Comparison of ENCODE assay signal across 13 cellular contexts in genomic region chr15:98914626-98915025, GRCh38.
DNase-seq lines count a peak whose midpoint lies in the region; ATAC-seq and TF ChIP-seq lines count a peak whose summit lies in the region.
"Had no signal": no experiment of that assay in that cellular context is flagged by ENCODE, and none has a peak within 500 bp of the region (broad histone marks: within the 10 kb centered on the region; RNA-seq: fewer than 3 reads in every experiment).

No MANE protein-coding gene starts in this region.

- CTCF ChIA-PET in IMR-90 (lab: Yijun Ruan, JAX): interaction anchor here (0.9 kb wide), 1 partner anchor 395 kb away, joined by 3 read pairs; no protein-coding TSS in a partner anchor

- H3K23ac ChIP-seq in IMR-90 (ENCODE audit: low read depth, low read length): peak overlapping the region; percentile 80; the same call in 1 of the 2 replicates

- H3K36me3 ChIP-seq in IMR-90 (ENCODE audit: control insufficient read depth, insufficient read depth, low read length) (peaks cover 66% of the 10 kb centered on the region), neutrophil (peaks cover 100% of the 10 kb centered on the region)

- no peak overlapping the region for H4K5ac ChIP-seq in IMR-90 (ENCODE audit: low read depth, low read length)

- TF ChIP-seq RAD21 in IMR-90 (IDR thresholded peaks at IDR 0.05; ENCODE audit: low read length): peak; percentile 31; the same call in 1 of the 2 replicates

- no peak overlapping the region for H2AFZ ChIP-seq in IMR-90 (replicated peaks; ENCODE audit: low read length, poor library complexity)

- H2BK15ac ChIP-seq in IMR-90 (ENCODE audit: low read depth, low read length): 0 out of 3 replicates have a peak overlapping the region, but pooled peaks have one; percentile 49

- no TSS peak for BruUV-seq in IMR-90 (replicated peaks; lab: Mats Ljungman, UMichigan)

- H2AK5ac ChIP-seq in IMR-90 (ENCODE audit: low read depth, low read length): no peak overlapping the region; the same call in 1 of the 2 replicates

- WGBS in IMR-90 (ENCODE audit: extremely low coverage in 2 of 2, insufficient read length in 1 of 2), 2 experiments: no CpG with 5 or more reads among the region's 7 CpGs

- H2AK9ac ChIP-seq in IMR-90 (replicated peaks; ENCODE audit: low read depth, low read length, poor library complexity): peak overlapping the region; percentile 92

- in situ Hi-C loops in IMR-90 (cut with MboI; ENCODE audit: low sequenced_read_pairs): loop anchor here (25.0 kb wide), 1 partner anchor 127 kb away; no protein-coding TSS in a partner anchor

- H3K27ac ChIP-seq in IMR-90 (ENCODE audit: insufficient read depth, low read length): peak overlapping the region; percentile 65; the same call in 1 of the 2 replicates
- H3K27ac ChIP-seq in coronary artery: peak overlapping the region; percentile 54 to 80
- peak overlapping the region; percentile 59 for H3K27ac ChIP-seq in neutrophil
- H3K27ac ChIP-seq: gastrocnemius medialis had no signal

- no peak overlapping the region for H3K4me3 ChIP-seq in AG09309 (ENCODE audit: control insufficient read depth, low read depth, low read length)
- no peak overlapping the region for H3K4me3 ChIP-seq in IMR-90 (ENCODE audit: insufficient read depth, low read depth, low read length)
- no peak overlapping the region for H3K4me3 ChIP-seq in coronary artery
- H3K4me3 ChIP-seq in neutrophil (ENCODE audit: low read depth in 1 of 2, low read length in 1 of 2): no peak overlapping the region
- H3K4me3 ChIP-seq: gastrocnemius medialis had no signal

- peak overlapping the region; percentile 81 for H3K56ac ChIP-seq in IMR-90 (ENCODE audit: extremely low read depth, insufficient read depth, low read length)

- peak overlapping the region in 1 of 2 experiments; percentile 75; a peak in 1 of 4 replicates for H4K8ac ChIP-seq in IMR-90 (ENCODE audit: low read depth in 2 of 2, low read length in 2 of 2)

- 0 out of 2 replicates have a peak, but pooled peaks cover 4% of the 10 kb centered on the region for H4K20me1 ChIP-seq in IMR-90 (ENCODE audit: insufficient read depth, low read length)

- peak overlapping the region; percentile 94 for H2BK20ac ChIP-seq in IMR-90 (ENCODE audit: low read depth, low read length)

- H2BK120ac ChIP-seq in IMR-90 (ENCODE audit: low read depth, low read length): peak overlapping the region; percentile 94

- H4K91ac ChIP-seq in IMR-90 (ENCODE audit: insufficient read depth, low read depth, low read length): peak overlapping the region; percentile 86; the same call in 1 of the 2 replicates

- H3K27me3 ChIP-seq in IMR-90 (ENCODE audit: control insufficient read depth, insufficient read depth, low read length) (no peaks in the 10 kb centered on the region), neutrophil (no peaks in the 10 kb centered on the region)
- H3K27me3 ChIP-seq: gastrocnemius medialis had no signal

- peaks cover 50 to 79% of the 10 kb centered on the region in 2 experiments for H3K79me1 ChIP-seq in IMR-90 (ENCODE audit: low read depth in 1 of 2, low read length in 2 of 2)

- dilution Hi-C loops in IMR-90 (cut with HindIII; ENCODE audit: low sequenced_read_pairs, unreplicated experiment): no loop called here

- TF ChIP-seq CTCF in AG09309 (IDR thresholded peaks at IDR 0.05; ENCODE audit: control insufficient read depth, insufficient read depth, low read depth, low read length, missing control alignments) (no peak), IMR-90 (conservative IDR thresholded peaks at IDR 0.05; ENCODE audit: low read depth, low read length) (peak; percentile 15; the same call in 1 of the 2 replicates), coronary artery (IDR thresholded peaks at IDR 0.05) (no peak), neutrophil (IDR thresholded peaks at IDR 0.05) (no peak)

- ATAC-seq in IMR-90 (ENCODE audit: low read depth) (peak; percentile 92), GM19463 (IDR thresholded peaks at IDR 0.05; ENCODE audit: unreplicated experiment) (no peak), HG02588 (IDR thresholded peaks at IDR 0.05; ENCODE audit: unreplicated experiment) (no peak), GM19395 (IDR thresholded peaks at IDR 0.05; ENCODE audit: unreplicated experiment) (no peak)
- ATAC-seq: activated CD4-positive, CD25-positive, alpha-beta regulatory T cell treated with anti-CD3 and anti-CD28 coated beads, Interleukin-2, amount 50 U/mL, for 24 hours; gastrocnemius medialis; HCT116 had no signal

- TF ChIP-seq POLR2A in IMR-90 (IDR thresholded peaks at IDR 0.05; ENCODE audit: low read depth, low read length): no peak

- POLR2A ChIA-PET in IMR-90 (lab: Charles Lee; ENCODE audit: unreplicated experiment): interaction anchor here (0.7 kb wide), 1 partner anchor 413 kb away, joined by 3 read pairs; no protein-coding TSS in a partner anchor

- H3K4me2 ChIP-seq in IMR-90 (ENCODE audit: low read depth, low read length): peak overlapping the region; percentile 30; the same call in 1 of the 2 replicates

- H3K9ac ChIP-seq in IMR-90 (ENCODE audit: low read depth, low read length): no peak overlapping the region

- no peak overlapping the region; the same call in 1 of the 2 replicates for H3K18ac ChIP-seq in IMR-90 (ENCODE audit: low read depth, low read length)

- no peaks in the 10 kb centered on the region for H3K9me3 ChIP-seq in IMR-90 (ENCODE audit: control insufficient read depth, insufficient read depth, low read length)
- no peaks in the 10 kb centered on the region for H3K9me3 ChIP-seq in neutrophil
- H3K9me3 ChIP-seq: gastrocnemius medialis had no signal

- H3K4me1 ChIP-seq in IMR-90 (ENCODE audit: control insufficient read depth, insufficient read depth, low read length): peaks cover 14% of the 10 kb centered on the region
- H3K4me1 ChIP-seq in neutrophil (ENCODE audit: control insufficient read depth in 1 of 2, insufficient read depth in 1 of 2, low read depth in 1 of 2, low read length in 1 of 2): peaks cover 12 to 13% of the 10 kb centered on the region in 2 experiments
- H3K4me1 ChIP-seq: gastrocnemius medialis had no signal

- peak overlapping the region; percentile 68 for H3K14ac ChIP-seq in IMR-90 (replicated peaks; ENCODE audit: low read depth, low read length)

- peaks cover 23% of the 10 kb centered on the region for H3K9me1 ChIP-seq in IMR-90 (ENCODE audit: insufficient read depth, low read length)

- peak overlapping the region; percentile 89; the same call in 1 of the 2 replicates for H3K4ac ChIP-seq in IMR-90 (ENCODE audit: low read depth, low read length)

- intact Hi-C loops in IMR-90 (cut with micrococcal nuclease): no loop called here

- peak overlapping the region; percentile 88 for H2BK5ac ChIP-seq in IMR-90 (ENCODE audit: low read depth, low read length, poor library complexity, severe bottlenecking)

- DNase-seq in AG09309 (ENCODE audit: low read depth): peak; percentile 69
- DNase-seq in IMR-90: peak; percentile 99
- no peak for DNase-seq in coronary artery (ENCODE audit: low spot score)
- no peak for DNase-seq in NOMO-1 treated with DMSO at 0.1 percent for 48 hours (lab: John Stamatoyannopoulos, UW; ENCODE audit: unreplicated experiment)
- DNase-seq: gastrocnemius medialis; NCI-H1417 treated with DMSO at 0.1 percent for 48 hours; stimulated activated CD4-positive, alpha-beta T cell treated with anti-CD3 and anti-CD28 coated beads, Interleukin-12 subunit alpha, Interleukin-12 subunit beta, amount 100 ng/mL, for 4 hours had no signal

TF ChIP-seq in IMR-90, 13 proteins besides CTCF, POLR2A, EP300 and RAD21:
- TF ChIP-seq CEBPB (IDR thresholded peaks at IDR 0.05; ENCODE audit: low read depth, low read length) (peak; percentile 26; the same call in 1 of the 2 replicates), BHLHE40 (IDR thresholded peaks at IDR 0.05; ENCODE audit: low read depth, low read length) (0 out of 2 replicates have a peak, but pooled peaks have one; percentile 3), MAFK (IDR thresholded peaks at IDR 0.05; ENCODE audit: low read depth, low read length) (no peak; the same call in 1 of the 2 replicates), MAZ (IDR thresholded peaks at IDR 0.05; ENCODE audit: borderline replicate concordance, low read depth, low read length) (no peak), NFE2L2 (IDR thresholded peaks at IDR 0.05; ENCODE audit: low read depth, low read length) (no peak), FOS (IDR thresholded peaks at IDR 0.05; ENCODE audit: low read depth, low read length) (peak; percentile 74), USF2 (IDR thresholded peaks at IDR 0.05; ENCODE audit: low read depth, low read length) (no peak), RCOR1 (IDR thresholded peaks at IDR 0.05; ENCODE audit: insufficient replicate concordance, low read length) (no peak), MXI1 (IDR thresholded peaks at IDR 0.05; ENCODE audit: borderline replicate concordance, low read depth, low read length) (0 out of 2 replicates have a peak, but pooled peaks have one; percentile 28)

Comparison
In these comparisons a context has a peak if more than half of its experiments do, and no peak if none do; other contexts are left out.
1. DNase-seq: peak in AG09309 (single experiment) and IMR-90 (single experiment); none in coronary artery (single experiment) and NOMO-1 treated with DMSO at 0.1 percent for 48 hours (single experiment).
2. Peak in every context shown above with its lines, with median percentiles within 50 percentile points of each other: H3K27ac ChIP-seq.